1 cellular context compared by ENCODE assay signal in the genomic region with DNA sequence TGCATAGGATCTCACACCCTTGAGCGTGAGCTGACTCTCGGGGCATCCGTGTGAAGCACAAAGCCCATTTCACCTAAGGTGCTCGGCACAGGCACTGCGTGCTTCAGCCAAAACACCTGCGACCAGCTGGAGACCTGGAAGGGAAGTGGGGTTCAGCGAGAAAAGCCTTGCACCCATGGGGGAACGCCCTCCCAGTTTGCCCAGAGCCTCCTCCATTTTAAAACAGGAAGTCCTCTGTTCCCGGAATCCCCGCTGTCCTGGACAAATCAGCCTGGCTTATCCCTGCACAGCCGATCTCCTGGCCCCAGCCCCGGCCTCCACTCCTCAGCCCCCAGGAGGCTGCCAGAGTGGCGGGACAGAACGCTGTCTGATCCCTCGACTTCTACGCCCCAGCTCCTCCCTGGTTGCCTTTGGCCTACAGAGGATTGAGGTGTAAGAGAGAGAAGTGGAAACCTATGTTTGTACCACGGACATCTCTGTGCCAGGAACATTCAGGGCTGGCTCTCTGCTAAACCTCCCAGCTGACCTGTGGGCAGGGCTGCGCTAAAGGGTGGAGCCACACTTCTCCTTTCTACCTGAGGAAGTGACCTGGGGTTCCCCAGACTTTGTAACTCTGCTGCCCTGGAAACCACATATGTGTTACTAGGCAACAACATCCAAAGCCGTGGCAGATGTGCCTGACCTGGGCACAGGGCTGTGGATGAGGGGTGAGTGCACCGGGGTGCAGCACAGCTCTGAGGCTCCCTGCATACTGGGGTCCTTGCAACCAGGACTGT.
TF ChIP-seq lines count a peak whose summit lies in the region.

No MANE protein-coding gene starts in this region.

TF ChIP-seq in H1, 55 proteins besides CTCF, POLR2A, EP300 and RAD21:
- TF ChIP-seq CBX5 (IDR thresholded peaks at IDR 0.05; ENCODE audit: low read depth, low read length) (no peak), ZNF274 (IDR thresholded peaks at IDR 0.05; ENCODE audit: borderline replicate concordance, extremely low read depth, low read length) (no peak), RFX5 (IDR thresholded peaks at IDR 0.05; ENCODE audit: borderline replicate concordance, low read depth, low read length) (no peak)
- TF ChIP-seq, protein P1, sequence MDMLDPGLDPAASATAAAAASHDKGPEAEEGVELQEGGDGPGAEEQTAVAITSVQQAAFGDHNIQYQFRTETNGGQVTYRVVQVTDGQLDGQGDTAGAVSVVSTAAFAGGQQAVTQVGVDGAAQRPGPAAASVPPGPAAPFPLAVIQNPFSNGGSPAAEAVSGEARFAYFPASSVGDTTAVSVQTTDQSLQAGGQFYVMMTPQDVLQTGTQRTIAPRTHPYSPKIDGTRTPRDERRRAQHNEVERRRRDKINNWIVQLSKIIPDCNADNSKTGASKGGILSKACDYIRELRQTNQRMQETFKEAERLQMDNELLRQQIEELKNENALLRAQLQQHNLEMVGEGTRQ (IDR thresholded peaks at IDR 0.05; ENCODE audit: low read length): no peak
